15 cellular contexts compared by ENCODE assay signal in the genomic region with DNA sequence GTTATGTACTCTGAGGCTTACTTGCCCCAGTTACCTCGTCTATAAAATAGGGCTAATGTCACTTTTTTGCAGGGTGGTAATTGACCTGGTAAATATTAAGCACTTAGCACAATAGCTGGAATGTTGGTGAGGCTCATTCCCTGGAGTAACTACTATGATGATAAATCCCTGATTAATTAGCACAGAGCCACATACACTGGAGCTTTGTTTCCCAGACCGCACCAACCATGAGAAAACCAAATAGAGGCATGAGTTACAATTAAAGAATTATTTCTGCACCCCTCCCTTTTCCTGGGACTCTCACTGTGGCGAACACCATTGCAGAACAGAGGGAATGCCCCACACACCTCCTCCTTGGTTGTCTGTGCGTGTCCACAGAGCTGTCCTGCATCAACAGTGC.
DNase-seq lines count a peak whose midpoint lies in the region; ATAC-seq and TF ChIP-seq lines count a peak whose summit lies in the region.
"Had no signal": no experiment of that assay in that cellular context is flagged by ENCODE, and none has a peak within 500 bp of the region (broad histone marks: within the 10 kb centered on the region; RNA-seq: fewer than 3 reads in every experiment).

No MANE protein-coding gene starts in this region.

- CTCF ChIA-PET in CD8-positive, alpha-beta T cell (lab: Charles Lee), result no interaction called here

- intact Hi-C loops in CD8-positive, alpha-beta T cell (cut with DNase I, micrococcal nuclease), result no loop called here

- no peaks in the 10 kb centered on the region for H3K36me3 Mint-ChIP-seq in CD8-positive, alpha-beta T cell
- H3K36me3 Mint-ChIP-seq: CD8-positive, alpha-beta memory T cell; IgD-negative memory B cell had no signal

- no peak overlapping the region for H3K4me3 Mint-ChIP-seq in CD8-positive, alpha-beta T cell
- H3K4me3 Mint-ChIP-seq: B cell; CD8-positive, alpha-beta memory T cell; GM23338; IgD-negative memory B cell had no signal

- TF ChIP-seq CTCF in epithelial cell of esophagus (IDR thresholded peaks at IDR 0.05; ENCODE audit: insufficient read depth, low read depth, low read length, missing control alignments), result no peak
- no peak for TF ChIP-seq CTCF in CD8-positive, alpha-beta T cell (IDR thresholded peaks at IDR 0.05)

- H3K4me1 ChIP-seq in CD8-positive, alpha-beta T cell (ENCODE audit: insufficient read depth, low read length), result no peaks in the 10 kb centered on the region
- H3K4me1 ChIP-seq: BLaER1 treated with 17β-estradiol and CSF1 and Interleukin-3, amounts not matched to agents 10 nM and 100 nM had no signal

- no peaks in the 10 kb centered on the region for H3K4me1 Mint-ChIP-seq in CD8-positive, alpha-beta T cell (ENCODE audit: low read depth)
- H3K4me1 Mint-ChIP-seq: B cell; CD8-positive, alpha-beta memory T cell; GM23338; IgD-negative memory B cell had no signal

- POLR2A ChIA-PET in CD8-positive, alpha-beta T cell (lab: Charles Lee), result no interaction called here

- ATAC-seq in CD8-positive, alpha-beta T cell, result no peak
- ATAC-seq: GM23338, HepG2 had no signal

- no peaks in the 10 kb centered on the region for H3K36me3 ChIP-seq in CD8-positive, alpha-beta T cell (ENCODE audit: insufficient read depth, low read length)
- H3K36me3 ChIP-seq: BLaER1 treated with 17β-estradiol and CSF1 and Interleukin-3, amounts not matched to agents 10 nM and 100 nM had no signal

- H3K27ac ChIP-seq in CD8-positive, alpha-beta T cell (ENCODE audit: low read depth, low read length), result no peak overlapping the region
- H3K27ac ChIP-seq: BLaER1 treated with 17β-estradiol and CSF1 and Interleukin-3, amounts not matched to agents 10 nM and 100 nM had no signal

- H3K9me3 ChIP-seq in CD8-positive, alpha-beta T cell (ENCODE audit: low read length), result no peaks in the 10 kb centered on the region
- H3K9me3 ChIP-seq: BLaER1 treated with 17β-estradiol and CSF1 and Interleukin-3, amounts not matched to agents 10 nM and 100 nM had no signal

- no peak overlapping the region for H3K27ac Mint-ChIP-seq in CD8-positive, alpha-beta T cell
- H3K27ac Mint-ChIP-seq: B cell; CD8-positive, alpha-beta memory T cell; GM23338; IgD-negative memory B cell had no signal

- H3K27me3 Mint-ChIP-seq in CD8-positive, alpha-beta T cell (ENCODE audit: low read depth), result peaks cover 4% of the 10 kb centered on the region

- no peaks in the 10 kb centered on the region for H3K27me3 ChIP-seq in CD8-positive, alpha-beta T cell (ENCODE audit: insufficient read depth, low read length)
- H3K27me3 ChIP-seq: BLaER1 treated with 17β-estradiol and CSF1 and Interleukin-3, amounts not matched to agents 10 nM and 100 nM had no signal

- no peaks in the 10 kb centered on the region for H3K9me3 Mint-ChIP-seq in CD8-positive, alpha-beta T cell
- H3K9me3 Mint-ChIP-seq: GM23338, IgD-negative memory B cell had no signal

- peak; percentile 9 for DNase-seq in SW480 (ENCODE audit: low spot score)
- DNase-seq in epithelial cell of esophagus (ENCODE audit: low read depth), result peak; percentile 35
- peak; percentile 2 for DNase-seq in kidney tubule cell (ENCODE audit: low spot score)
- DNase-seq in renal cortical epithelial cell (ENCODE audit: low read depth), result peak; percentile 52
- DNase-seq in CD8-positive, alpha-beta T cell, result no peak
- DNase-seq in NOMO-1 (lab: John Stamatoyannopoulos, UW; ENCODE audit: unreplicated experiment in 2 of 2), result no peak
- DNase-seq in GDM1 (lab: John Stamatoyannopoulos, UW), result no peak
- DNase-seq: CD8-positive, alpha-beta memory T cell; COR-L47; HCEC 1CT had no signal

- no peak overlapping the region for H3K4me3 ChIP-seq in epithelial cell of esophagus (ENCODE audit: low read length)
- H3K4me3 ChIP-seq in CD8-positive, alpha-beta T cell (ENCODE audit: low read depth, low read length), result no peak overlapping the region
- H3K4me3 ChIP-seq: BLaER1 treated with 17β-estradiol and CSF1 and Interleukin-3, amounts not matched to agents 10 nM and 100 nM; GM23338 had no signal

Comparison
In these comparisons a context has a peak if more than half of its experiments do, and no peak if none do; other contexts are left out.
1. DNase-seq: peak in SW480 (single experiment), epithelial cell of esophagus (single experiment), kidney tubule cell (single experiment) and renal cortical epithelial cell (single experiment); none in CD8-positive, alpha-beta T cell (0 of 7), NOMO-1 (0 of 2) and GDM1 (single experiment).